Comparison of ENCODE assay signal across 8 cellular contexts in the genomic region with DNA sequence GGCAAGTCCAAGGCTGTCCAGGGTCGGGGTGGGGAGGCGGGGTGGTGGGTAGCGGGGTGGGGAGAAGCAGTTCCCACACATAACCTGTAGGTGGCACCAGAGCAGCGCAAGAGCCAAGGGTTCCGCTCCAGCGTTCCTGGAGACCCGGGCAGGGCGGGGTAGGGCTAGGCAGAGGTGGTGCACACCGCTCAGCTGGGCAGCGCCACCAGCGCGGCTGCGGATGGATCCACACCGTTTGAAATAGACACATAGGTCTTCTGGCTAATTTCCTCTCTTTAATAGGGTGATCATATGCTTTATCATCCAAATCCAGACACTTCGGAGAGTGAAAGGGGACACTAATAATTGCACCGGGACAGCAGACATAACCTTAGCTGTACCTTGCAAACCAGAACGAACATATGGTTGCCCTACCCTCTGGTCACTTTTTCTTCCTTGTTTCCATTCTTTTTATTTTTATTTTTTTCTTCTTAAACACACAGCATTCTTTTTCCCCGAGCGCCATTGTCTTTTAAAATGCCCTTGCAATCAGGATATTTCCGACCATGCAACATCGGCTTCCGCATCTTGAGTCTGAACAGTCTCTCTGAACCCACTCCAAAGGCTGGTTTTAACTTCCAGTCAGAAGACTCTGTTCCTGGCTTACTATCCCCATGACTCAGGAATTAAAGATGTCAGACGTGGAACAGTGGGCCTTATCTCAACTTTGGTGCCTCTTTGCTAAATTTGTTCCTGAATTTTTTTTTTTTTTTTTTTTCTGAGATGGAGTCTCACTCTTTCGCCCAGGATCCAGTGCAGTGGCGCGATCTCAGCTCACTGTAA. TPM values are rescaled to one million over a fixed set of nuclear protein-coding genes. Genes with fewer than 3 reads are reported as not detected.
DNase-seq lines count a peak whose midpoint lies in the region; ATAC-seq, FAIRE-seq and TF ChIP-seq lines count a peak whose summit lies in the region.

No MANE protein-coding gene starts in this region.

- no peak overlapping the region for H3K27ac Mint-ChIP-seq in T-cell

- no peaks in the 10 kb centered on the region for H3K27me3 ChIP-seq in adipocyte (replicated peaks; ENCODE audit: control insufficient read depth, insufficient read depth, low read length)
- H3K27me3 ChIP-seq in right cardiac atrium (ENCODE audit: control insufficient read depth, insufficient read depth): no peaks in the 10 kb centered on the region

- CTCF ChIA-PET in T-cell (lab: Charles Lee): interaction anchor here (0.5 to 2.1 kb wide), 25 partner anchors 10 to 1119 kb away, joined by 3 to 11 read pairs (median 4); a partner anchor contains a TSS

- DNase-seq in GM12892 (ENCODE audit: insufficient read length): peak; percentile 85
- DNase-seq in NCI-H1436 treated with DMSO at 0.1 percent for 48 hours (lab: John Stamatoyannopoulos, UW): peak; percentile 16
- peak; percentile 66 to 86 (median 78) for DNase-seq in T-cell
- peak; percentile 96 for DNase-seq in adipocyte (ENCODE audit: low read depth)
- DNase-seq in right cardiac atrium: peak; percentile 87 to 94 (median 92)
- DNase-seq in retinal pigment epithelial cell (ENCODE audit: low read depth): no peak
- no peak for DNase-seq in cortex of kidney (lab: John Stamatoyannopoulos, UW)

- H3K4me3 Mint-ChIP-seq in T-cell: peak overlapping the region in 2 of 3 donors; percentile 39 to 42

- peaks cover 0 to 5% (median 2%) of the 10 kb centered on the region in 3 donors for H3K4me1 Mint-ChIP-seq in T-cell

- H3K9ac ChIP-seq in adipocyte (ENCODE audit: low read length): peak overlapping the region; percentile 74

- no peak overlapping the region for H3K27ac ChIP-seq in right cardiac atrium (ENCODE audit: low read length)

- H3K9me3 ChIP-seq in adipocyte (ENCODE audit: control insufficient read depth, low read length): no peaks in the 10 kb centered on the region
- H3K9me3 ChIP-seq in right cardiac atrium (ENCODE audit: control insufficient read depth, low read length): no peaks in the 10 kb centered on the region

- H3K36me3 ChIP-seq in adipocyte (ENCODE audit: control insufficient read depth, insufficient read depth, low read length, severe bottlenecking): no peaks in the 10 kb centered on the region

- peaks cover 0 to under 1% (median 0%) of the 10 kb centered on the region in 3 donors for H3K9me3 Mint-ChIP-seq in T-cell

- peak; percentile 83 for ATAC-seq in HG02884 (IDR thresholded peaks at IDR 0.05; ENCODE audit: unreplicated experiment)
- ATAC-seq in T-cell (replicated peaks in 1 of 4): peak; percentile 99 to 100 (median 100)
- ATAC-seq in right cardiac atrium: peak; percentile 99

- peaks cover 4 to 5% of the 10 kb centered on the region in 2 donors for H3K27me3 Mint-ChIP-seq in T-cell

- no peak for TF ChIP-seq POLR2A in GM12892 (IDR thresholded peaks at IDR 0.05; ENCODE audit: low read depth, low read length)

- H3K4me1 ChIP-seq in adipocyte (ENCODE audit: control insufficient read depth, insufficient read depth, low read length): peaks cover 15% of the 10 kb centered on the region
- no peaks in the 10 kb centered on the region for H3K4me1 ChIP-seq in right cardiac atrium (ENCODE audit: control insufficient read depth, insufficient read depth, low read length)

- WGBS in right cardiac atrium: 21% methylated on average over 26 of the region's 26 CpGs

- POLR2A ChIA-PET in T-cell (lab: Charles Lee): interaction anchor here (0.6 to 0.7 kb wide), 2 partner anchors 216 to 244 kb away, joined by 4 to 9 read pairs; no protein-coding TSS in a partner anchor

- intact Hi-C loops in right cardiac atrium (cut with DNase I): no loop called here

- H3K4me3 ChIP-seq in adipocyte (ENCODE audit: low read length) (peak overlapping the region; percentile 79), right cardiac atrium (ENCODE audit: low read length) (peak overlapping the region; percentile 43), retinal pigment epithelial cell (ENCODE audit: low read length) (peak overlapping the region; percentile 32)

- FAIRE-seq in GM12892 (lab: Jason Lieb, UNC): peak; percentile 83

- no peaks in the 10 kb centered on the region for H3K36me3 Mint-ChIP-seq in T-cell

- peak; percentile 70 for TF ChIP-seq CTCF in retinal pigment epithelial cell (conservative IDR thresholded peaks at IDR 0.05; ENCODE audit: low read depth, low read length)

RNA-seq across cellular contexts. Expression of a gene that starts 12.5 kb away (rescaled TPM):
- 10.1 TPM for polyA plus RNA-seq in GM12892 (2012; ENCODE audit: missing spikeins)
- total RNA-seq in T-cell (10 to 100 TPM in 3 of 5 donors, 1 to 10 TPM in 2; 7.6 to 15.5 (median 12.5) TPM), right cardiac atrium (1 to 10 TPM; 3.6 to 6.4 (median 5.2) TPM)
- polyA plus RNA-seq in right cardiac atrium: 4.0 TPM

Comparison
In these comparisons a context has a peak if more than half of its experiments do, and no peak if none do; other contexts are left out.
1. DNase-seq: peak in GM12892 (single experiment), NCI-H1436 treated with DMSO at 0.1 percent for 48 hours (single experiment), T-cell (34 of 34), adipocyte (single experiment) and right cardiac atrium (3 of 3); none in retinal pigment epithelial cell (single experiment) and cortex of kidney (single experiment).
2. Peak in every context shown above with its lines, with median percentiles within 50 percentile points of each other: ATAC-seq and H3K4me3 ChIP-seq.